In genomic region chr3:55718475-55718874, GRCh38 we compare ENCODE assay signal across 14 cellular contexts.
DNase-seq lines count a peak whose midpoint lies in the region; ATAC-seq and TF ChIP-seq lines count a peak whose summit lies in the region.
"Had no signal": no experiment of that assay in that cellular context is flagged by ENCODE, and none has a peak within 500 bp of the region (broad histone marks: within the 10 kb centered on the region; RNA-seq: fewer than 3 reads in every experiment).

No MANE protein-coding gene starts in this region.

- TF ChIP-seq CTCF in nephron (IDR thresholded peaks at IDR 0.05; ENCODE audit: unreplicated experiment in 3 of 3) = no peak
- TF ChIP-seq CTCF in endothelial cell (IDR thresholded peaks at IDR 0.05; ENCODE audit: unreplicated experiment) = no peak

- H3K27me3 Mint-ChIP-seq in nephron (ENCODE audit: low read depth) = peaks cover 8% of the 10 kb centered on the region
- peaks cover 4% of the 10 kb centered on the region for H3K27me3 Mint-ChIP-seq in endothelial cell (ENCODE audit: unreplicated experiment)
- H3K27me3 Mint-ChIP-seq: activated CD4-positive, alpha-beta memory T cell treated with anti-CD3 and anti-CD28 coated beads, Interleukin-2, amount 10 ng/mL, durations not matched to agents 7 days and 5 days had no signal

- peaks cover 47% of the 10 kb centered on the region for H3K4me1 Mint-ChIP-seq in nephron
- peaks cover 3% of the 10 kb centered on the region for H3K4me1 Mint-ChIP-seq in endothelial cell (ENCODE audit: unreplicated experiment)
- H3K4me1 Mint-ChIP-seq: activated CD4-positive, alpha-beta memory T cell treated with anti-CD3 and anti-CD28 coated beads, Interleukin-2, amount 10 ng/mL, durations not matched to agents 7 days and 5 days; naive B cell had no signal

- peak; percentile 20 for DNase-seq in AG08396 (ENCODE audit: low spot score)
- DNase-seq in LHCN-M2 (ENCODE audit: low read depth) = peak; percentile 58
- peak; percentile 23 for DNase-seq in cerebellar cortex (ENCODE audit: low spot score)
- DNase-seq in NCI-H1694 treated with DMSO at 0.1 percent for 48 hours (lab: John Stamatoyannopoulos, UW) = no peak
- DNase-seq in endothelial cell (ENCODE audit: low spot score) = no peak
- DNase-seq: activated CD4-positive, alpha-beta memory T cell treated with anti-CD3 and anti-CD28 coated beads, Interleukin-2, amount 10 ng/mL, durations not matched to agents 7 days and 5 days; amniotic stem cell; naive B cell; NCI-H1048; NCI-H2171 treated with DMSO at 0.1 percent for 48 hours had no signal

- H3K4me3 Mint-ChIP-seq in nephron (no peak overlapping the region), endothelial cell (ENCODE audit: unreplicated experiment) (no peak overlapping the region)
- H3K4me3 Mint-ChIP-seq: activated CD4-positive, alpha-beta memory T cell treated with anti-CD3 and anti-CD28 coated beads, Interleukin-2, amount 10 ng/mL, durations not matched to agents 7 days and 5 days; dendritic cell treated with granulocyte-macrophage colony-stimulating factor and Interleukin-4, amounts not matched to agents 40 ng/mL and 50 ng/mL, for 4 days; naive B cell had no signal

- H3K36me3 Mint-ChIP-seq in nephron (ENCODE audit: low read depth) (no peaks in the 10 kb centered on the region), endothelial cell (ENCODE audit: low read depth, unreplicated experiment) (no peaks in the 10 kb centered on the region)
- H3K36me3 Mint-ChIP-seq: naive B cell had no signal

- no peaks in the 10 kb centered on the region for H3K9me3 Mint-ChIP-seq in nephron
- no peaks in the 10 kb centered on the region for H3K9me3 Mint-ChIP-seq in endothelial cell (ENCODE audit: unreplicated experiment)
- H3K9me3 Mint-ChIP-seq: activated CD4-positive, alpha-beta memory T cell treated with anti-CD3 and anti-CD28 coated beads, Interleukin-2, amount 10 ng/mL, durations not matched to agents 7 days and 5 days; dendritic cell treated with granulocyte-macrophage colony-stimulating factor and Interleukin-4, amounts not matched to agents 40 ng/mL and 50 ng/mL, for 4 days had no signal

- ATAC-seq in GM21423 (IDR thresholded peaks at IDR 0.05; ENCODE audit: unreplicated experiment) (no peak), GM19463 (IDR thresholded peaks at IDR 0.05; ENCODE audit: unreplicated experiment) (no peak)

- H3K27ac Mint-ChIP-seq in nephron = peak overlapping the region; percentile 34 to 93 (median 66)
- H3K27ac Mint-ChIP-seq in endothelial cell (ENCODE audit: unreplicated experiment) = no peak overlapping the region
- H3K27ac Mint-ChIP-seq: activated CD4-positive, alpha-beta memory T cell treated with anti-CD3 and anti-CD28 coated beads, Interleukin-2, amount 10 ng/mL, durations not matched to agents 7 days and 5 days; dendritic cell treated with granulocyte-macrophage colony-stimulating factor and Interleukin-4, amounts not matched to agents 40 ng/mL and 50 ng/mL, for 4 days; naive B cell had no signal

Comparison
In these comparisons a context has a peak if more than half of its experiments do, and no peak if none do; other contexts are left out.
1. DNase-seq: peak in AG08396 (single experiment), LHCN-M2 (single experiment) and cerebellar cortex (single experiment); none in NCI-H1694 treated with DMSO at 0.1 percent for 48 hours (single experiment) and endothelial cell (single experiment).